10 cellular contexts compared by ENCODE assay signal in genomic region chr3:42497009-42497731, GRCh38. TPM values are rescaled to one million over a fixed set of nuclear protein-coding genes. Genes with fewer than 3 reads are reported as not detected.
DNase-seq lines count a peak whose midpoint lies in the region; ATAC-seq and TF ChIP-seq lines count a peak whose summit lies in the region.
"Had no signal": no experiment of that assay in that cellular context is flagged by ENCODE, and none has a peak within 500 bp of the region (broad histone marks: within the 10 kb centered on the region; RNA-seq: fewer than 3 reads in every experiment).

No MANE protein-coding gene starts in this region.

- H3K9me3 Mint-ChIP-seq in neural progenitor cell = no peaks in the 10 kb centered on the region

- peaks cover 6% of the 10 kb centered on the region for H3F3A ChIP-seq in neural progenitor cell (ENCODE audit: low read depth)
- H3F3A ChIP-seq in SK-N-SH (replicated peaks; ENCODE audit: insufficient read depth) = no peaks in the 10 kb centered on the region

- TF ChIP-seq CTCF in neural progenitor cell (IDR thresholded peaks at IDR 0.05) (no peak), SK-N-SH (IDR thresholded peaks at IDR 0.05) (no peak)

- peaks cover 41% of the 10 kb centered on the region for H3K27me3 Mint-ChIP-seq in neural progenitor cell (ENCODE audit: insufficient read depth, low read depth)

- 53% methylated on average over 13 of the region's 13 CpGs for WGBS in SK-N-SH (ENCODE audit: low lambda C conversion rate)

- CTCF ChIA-PET in SK-N-SH (lab: Yijun Ruan, JAX) = no interaction called here

- H3K9me3 ChIP-seq in neural progenitor cell (ENCODE audit: low read depth) (no peaks in the 10 kb centered on the region), SK-N-SH (no peaks in the 10 kb centered on the region)

- ATAC-seq in GM19023 (IDR thresholded peaks at IDR 0.05; ENCODE audit: unreplicated experiment) = no peak

- peak overlapping the region; percentile 32 for H3K27ac Mint-ChIP-seq in neural progenitor cell

- H3K27ac ChIP-seq in cingulate gyrus (ENCODE audit: low read depth, low read length) = peak overlapping the region; percentile 29
- no peak overlapping the region for H3K27ac ChIP-seq in neural progenitor cell
- H3K27ac ChIP-seq in SK-N-SH (ENCODE audit: low read depth in 2 of 2, low read length in 1 of 2) = no peak overlapping the region

- no peaks in the 10 kb centered on the region for H4K20me1 ChIP-seq in neural progenitor cell (ENCODE audit: low read depth)
- no peaks in the 10 kb centered on the region for H4K20me1 ChIP-seq in SK-N-SH (ENCODE audit: insufficient read depth)

- POLR2A ChIA-PET in SK-N-SH (lab: Yijun Ruan, JAX) = no interaction called here

- no peaks in the 10 kb centered on the region for H3K9me2 ChIP-seq in SK-N-SH

- peaks cover 23% of the 10 kb centered on the region for H3K4me1 Mint-ChIP-seq in neural progenitor cell

- no peak overlapping the region for H3K4me2 ChIP-seq in neural progenitor cell
- H3K4me2 ChIP-seq in SK-N-SH = no peak overlapping the region

- H2AFZ ChIP-seq in neural progenitor cell (replicated peaks) (no peak overlapping the region), SK-N-SH (ENCODE audit: low read depth) (no peak overlapping the region)

- H3K4me3 Mint-ChIP-seq in neural progenitor cell = no peak overlapping the region

- no peaks in the 10 kb centered on the region for H3K36me3 ChIP-seq in neural progenitor cell
- no peaks in the 10 kb centered on the region for H3K36me3 ChIP-seq in SK-N-SH (replicated peaks in 1 of 2; ENCODE audit: control insufficient read depth in 1 of 2, insufficient read depth in 2 of 2, low read length in 1 of 2)

- DNase-seq in Daoy (ENCODE audit: low read depth) = peak; percentile 96
- peak; percentile 49 for DNase-seq in LHCN-M2 (ENCODE audit: low read depth)
- DNase-seq in neural progenitor cell (ENCODE audit: low spot score) = peak; percentile 79
- no peak for DNase-seq in stimulated activated CD4-positive, alpha-beta T cell treated with anti-CD3 and anti-CD28 coated beads, Interleukin-12 subunit alpha, Interleukin-12 subunit beta, amount 100 ng/mL, for 4 hours
- no peak for DNase-seq in SHP77 (lab: John Stamatoyannopoulos, UW)
- DNase-seq in SK-N-SH = no peak
- DNase-seq: amygdala, GF-D8 had no signal

- H3K9ac ChIP-seq in neural progenitor cell (no peak overlapping the region), SK-N-SH (no peak overlapping the region)

- H3K4me1 ChIP-seq in neural progenitor cell = peaks cover 9% of the 10 kb centered on the region
- H3K4me1 ChIP-seq in SK-N-SH (ENCODE audit: control insufficient read depth in 1 of 2, insufficient read depth in 2 of 2, low read depth in 1 of 2, low read length in 1 of 2) = peaks cover 0 to 14% of the 10 kb centered on the region in 2 experiments; a peak in 1 of 4 replicates

- H3K4me3 ChIP-seq in neural progenitor cell (no peak overlapping the region), SK-N-SH (ENCODE audit: low read depth in 2 of 2, low read length in 1 of 2) (no peak overlapping the region)

- no peak for TF ChIP-seq EP300 in SK-N-SH (IDR thresholded peaks at IDR 0.05; ENCODE audit: borderline replicate concordance in 1 of 2, low read depth in 1 of 2, low read length in 1 of 2)

- no peak for TF ChIP-seq RAD21 in SK-N-SH (IDR thresholded peaks at IDR 0.05; ENCODE audit: low read length)

- H3K36me3 Mint-ChIP-seq in neural progenitor cell = no peaks in the 10 kb centered on the region

- no peaks in the 10 kb centered on the region for H3K79me2 ChIP-seq in neural progenitor cell (ENCODE audit: low read depth)
- H3K79me2 ChIP-seq in SK-N-SH (ENCODE audit: insufficient read depth) = no peaks in the 10 kb centered on the region

- H3K27me3 ChIP-seq in neural progenitor cell (peaks cover 51% of the 10 kb centered on the region), SK-N-SH (ENCODE audit: insufficient read depth) (peaks cover 35% of the 10 kb centered on the region)

TF ChIP-seq in SK-N-SH, 30 proteins besides CTCF, POLR2A, EP300 and RAD21:
- TF ChIP-seq RCOR1 (IDR thresholded peaks at IDR 0.05; ENCODE audit: low read length) = no peak
- no peak for TF ChIP-seq FOXJ3 (CRISPR knock-in tag; IDR thresholded peaks at IDR 0.05)
- TF ChIP-seq TAF1 (IDR thresholded peaks at IDR 0.05; ENCODE audit: borderline replicate concordance, low read depth, low read length) = no peak
- no peak for TF ChIP-seq JUND (IDR thresholded peaks at IDR 0.05)
- TF ChIP-seq MXI1 (IDR thresholded peaks at IDR 0.05; ENCODE audit: low read depth, low read length) = no peak
- no peak for TF ChIP-seq NRF1 (IDR thresholded peaks at IDR 0.05; ENCODE audit: low read depth, low read length)

RNA-seq across cellular contexts. Expression of gene VIPR1, which starts 5.3 kb away (rescaled TPM):
- 19.3 and 31.7 TPM in 2 replicates for total RNA-seq in Daoy (2014; rRNA removed; shearing (Covaris generic))
- not detected in 2 replicates for total RNA-seq in LHCN-M2 (2014; rRNA removed)
- polyA plus RNA-seq in LHCN-M2 (2012) = not detected
- total RNA-seq in neural progenitor cell (ENCODE audit: low replicate concordance) = 1.4 and 2.9 TPM in 2 replicates
- not detected in 2 replicates for polyA plus RNA-seq in SK-N-SH (2012; rRNA removed)
- not detected in 2 replicates for polyA plus RNA-seq in SK-N-SH (2012; cell fraction: cytosol; rRNA removed)
- polyA plus RNA-seq in SK-N-SH (2012; cell fraction: nucleus; rRNA removed) = 0.04 and 0.07 TPM in 2 replicates

Comparison
In these comparisons a context has a peak if more than half of its experiments do, and no peak if none do; other contexts are left out.
1. DNase-seq: peak in Daoy (single experiment), LHCN-M2 (single experiment) and neural progenitor cell (single experiment); none in stimulated activated CD4-positive, alpha-beta T cell treated with anti-CD3 and anti-CD28 coated beads, Interleukin-12 subunit alpha, Interleukin-12 subunit beta, amount 100 ng/mL, for 4 hours (single experiment), SHP77 (0 of 2) and SK-N-SH (single experiment).